ENCODE assay signal across 27 cellular contexts in the genomic region with DNA sequence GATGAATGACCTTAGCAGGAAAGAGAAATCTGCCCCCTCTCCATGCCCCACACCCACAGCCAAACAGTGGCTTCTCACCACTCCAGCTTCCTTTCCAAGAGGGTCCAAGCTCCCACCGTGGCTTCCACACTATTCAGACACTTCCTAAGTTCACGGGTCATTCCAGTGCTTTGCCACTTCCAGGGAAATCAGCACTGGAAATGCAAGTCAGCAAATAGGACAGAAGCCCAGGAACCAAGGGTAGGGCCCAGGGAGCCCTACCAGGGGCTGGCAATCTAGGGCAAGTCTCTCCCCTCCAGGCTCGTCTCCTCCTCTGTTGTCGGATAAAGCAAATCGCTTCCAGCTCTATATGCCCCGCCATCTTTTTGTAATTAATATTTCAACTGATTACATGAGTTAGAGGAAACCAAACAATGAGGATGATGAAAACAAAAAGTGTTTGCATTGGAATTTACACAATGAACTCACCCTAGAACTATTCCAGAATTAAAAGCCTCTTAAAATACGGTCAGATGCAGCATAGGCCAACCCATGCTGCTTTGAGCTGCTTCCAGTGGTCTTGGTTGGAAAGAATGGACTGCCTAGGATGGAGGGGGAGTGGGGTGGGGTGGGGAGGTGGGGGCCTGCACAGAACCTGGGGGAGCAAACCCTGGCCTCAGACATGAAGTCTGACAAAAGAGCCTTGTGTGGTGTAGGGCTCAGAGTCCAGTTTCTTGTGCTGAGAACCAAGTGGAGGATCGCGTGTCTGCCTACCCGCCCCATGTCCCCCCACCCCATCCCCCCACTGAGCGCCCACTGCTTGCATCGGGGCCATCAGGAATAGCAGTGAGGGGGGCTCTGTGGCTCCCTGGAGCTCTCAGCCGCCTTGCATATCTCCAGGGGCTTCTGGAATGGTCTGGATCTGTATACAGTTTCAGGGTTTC.
DNase-seq lines count a peak whose midpoint lies in the region; ATAC-seq, FAIRE-seq and TF ChIP-seq lines count a peak whose summit lies in the region.
"Had no signal": no experiment of that assay in that cellular context is flagged by ENCODE, and none has a peak within 500 bp of the region (broad histone marks: within the 10 kb centered on the region; RNA-seq: fewer than 3 reads in every experiment).

No MANE protein-coding gene starts in this region.

- H2BK15ac ChIP-seq in H1 (ENCODE audit: low read length) (no peak overlapping the region), mesenchymal stem cell (ENCODE audit: low read depth, poor library complexity, severe bottlenecking) (no peak overlapping the region)

- FAIRE-seq in A549 (lab: Jason Lieb, UNC), result no peak
- no peak for FAIRE-seq in H1 (lab: Jason Lieb, UNC)
- FAIRE-seq: D721Med, GM12878, HTR-8/SVneo, RCC 7860 had no signal

- H2BK5ac ChIP-seq in H1 (ENCODE audit: low read depth, low read length) (no peak overlapping the region), mesenchymal stem cell (ENCODE audit: low read depth, low read length, poor library complexity, severe bottlenecking) (no peak overlapping the region)

- TF ChIP-seq EP300 in A549 (IDR thresholded peaks at IDR 0.05) (no peak), H1 (IDR thresholded peaks at IDR 0.05; ENCODE audit: borderline replicate concordance in 1 of 2, low read depth in 2 of 2, low read length in 2 of 2) (no peak)

- POLR2A ChIA-PET in A549 (lab: Yijun Ruan, JAX) (no interaction called here), H1 (lab: Charles Lee; ENCODE audit: partially characterized antibody) (no interaction called here)

- H3K9ac ChIP-seq in GM23248, result no peak overlapping the region
- no peak overlapping the region for H3K9ac ChIP-seq in H1 (replicated peaks in 1 of 4; ENCODE audit: extremely low read depth in 1 of 4, low read depth in 3 of 4, low read length in 3 of 4)
- H3K9ac ChIP-seq in mesenchymal stem cell (ENCODE audit: low read length), result peak overlapping the region; percentile 46
- H3K9ac ChIP-seq: BLaER1 treated with 17β-estradiol and CSF1 and Interleukin-3, amounts not matched to agents 10 nM and 100 nM had no signal

- H3K4me2 ChIP-seq in A549 (no peak overlapping the region), GM23248 (ENCODE audit: unreplicated experiment) (peak overlapping the region; percentile 24), H1 (ENCODE audit: insufficient read depth in 1 of 2, low read depth in 2 of 2, low read length in 2 of 2) (no peak overlapping the region), mesenchymal stem cell (ENCODE audit: low read length, poor library complexity, severe bottlenecking) (no peak overlapping the region)
- H3K4me2 ChIP-seq: BLaER1 treated with 17β-estradiol and CSF1 and Interleukin-3, amounts not matched to agents 10 nM and 100 nM had no signal

- H3K79me2 ChIP-seq in GM23248 (ENCODE audit: insufficient read depth) (no peaks in the 10 kb centered on the region), H1 (ENCODE audit: control insufficient read depth in 1 of 2, insufficient read depth in 2 of 2, low read length in 2 of 2) (no peaks in the 10 kb centered on the region)

- H3K56ac ChIP-seq in H1 (replicated peaks; ENCODE audit: insufficient read length, low read depth, low read length), result no peak overlapping the region

- no peaks in the 10 kb centered on the region for H3K9me2 ChIP-seq in GM23248 (ENCODE audit: insufficient read depth)

- no peaks in the 10 kb centered on the region for H3F3A ChIP-seq in GM23248 (ENCODE audit: insufficient read depth)

- H3K79me1 ChIP-seq in H1 (ENCODE audit: low read depth, low read length) (no peaks in the 10 kb centered on the region), mesenchymal stem cell (replicated peaks; ENCODE audit: low read length, poor library complexity, severe bottlenecking) (no peaks in the 10 kb centered on the region)

- H2BK20ac ChIP-seq in H1 (ENCODE audit: low read length), result no peak overlapping the region

- H2BK120ac ChIP-seq in H1 (replicated peaks; ENCODE audit: low read depth, low read length), result no peak overlapping the region
- H2BK120ac ChIP-seq in mesenchymal stem cell (ENCODE audit: low read depth, low read length), result no peak overlapping the region

- no peak overlapping the region for H3K23ac ChIP-seq in H1 (ENCODE audit: insufficient read length)
- no peak overlapping the region for H3K23ac ChIP-seq in mesenchymal stem cell (ENCODE audit: low read length in 2 of 2)

- WGBS in A549 (ENCODE audit: missing lambda C conversion rate), result 37% methylated on average over 8 of the region's 13 CpGs
- 70 to 71% methylated on average over 9 to 13 of the region's 13 CpGs for WGBS in GM23248 (ENCODE audit: low coverage in 1 of 2, low lambda C conversion rate in 2 of 2, missing lambda C conversion rate in 2 of 2), 2 experiments
- WGBS in H1 (ENCODE audit: extremely low coverage in 1 of 2, insufficient coverage in 1 of 2, insufficient read length in 1 of 2, insufficient replicate concordance in 2 of 2, low coverage in 1 of 2, low lambda C conversion rate in 2 of 2, missing lambda C conversion rate in 1 of 2), 2 experiments, result 72% methylated on average over 9 of the region's 13 CpGs; no CpG with 5 or more reads in 1 of the 2 experiments
- 67% methylated on average over 6 of the region's 13 CpGs for WGBS in mesenchymal stem cell
- 59 to 68% methylated on average over 9 to 12 of the region's 13 CpGs for WGBS in esophagus squamous epithelium, 2 donors

- TF ChIP-seq RAD21 in A549 (conservative IDR thresholded peaks at IDR 0.05 in 1 of 2, IDR thresholded peaks at IDR 0.05 in 1 of 2), result no peak
- TF ChIP-seq RAD21 in H1 (IDR thresholded peaks at IDR 0.05 in 1 of 2, conservative IDR thresholded peaks at IDR 0.05 in 1 of 2; ENCODE audit: low read depth in 2 of 2, low read length in 2 of 2), result no peak

- H2AK5ac ChIP-seq in H1 (ENCODE audit: low read depth, low read length) (no peak overlapping the region), mesenchymal stem cell (ENCODE audit: low read length, severe bottlenecking) (no peak overlapping the region)

- no peak for DNase-seq in A549 (ENCODE audit: low read depth in 1 of 2, low spot score in 1 of 2)
- DNase-seq in GM23248, result peak; percentile 46
- DNase-seq in H1 (ENCODE audit: low read depth in 1 of 2, low spot score in 2 of 2), result peak in 1 of 2 experiments; percentile 38
- DNase-seq in mesenchymal stem cell, result no peak
- no peak for DNase-seq in esophagus squamous epithelium (lab: John Stamatoyannopoulos, UW)
- no peak for DNase-seq in posterior vena cava (ENCODE audit: low spot score)
- DNase-seq in NCI-H1694 treated with DMSO at 0.1 percent for 48 hours (lab: John Stamatoyannopoulos, UW), result no peak
- DNase-seq: 8988T; AML-193; CD4-positive, alpha-beta T cell; KBM-7; MV-4-11; NCI-H1105; NCI-H1436 treated with DMSO at 0.1 percent for 48 hours; NCI-H1930; NCI-H2107; NCI-H446; NCI-H524 treated with DMSO at 0.1 percent for 48 hours; NCI-H774; SIG-M5 had no signal

- no peaks in the 10 kb centered on the region; the same call in 2 of the 3 replicates for H3K9me3 ChIP-seq in A549
- H3K9me3 ChIP-seq in GM23248 (ENCODE audit: low read depth), result no peaks in the 10 kb centered on the region
- no peaks in the 10 kb centered on the region for H3K9me3 ChIP-seq in H1 (ENCODE audit: insufficient read depth in 2 of 2, low read depth in 1 of 2, low read length in 1 of 2)
- H3K9me3 ChIP-seq in mesenchymal stem cell (ENCODE audit: control insufficient read depth, low read length), result peaks cover 3% of the 10 kb centered on the region
- H3K9me3 ChIP-seq in esophagus squamous epithelium, result no peaks in the 10 kb centered on the region
- H3K9me3 ChIP-seq: BLaER1 treated with 17β-estradiol and CSF1 and Interleukin-3, amounts not matched to agents 10 nM and 100 nM had no signal

- H2BK12ac ChIP-seq in H1 (ENCODE audit: low read depth, low read length) (no peak overlapping the region), mesenchymal stem cell (ENCODE audit: low read length in 2 of 2) (no peak overlapping the region)

- in situ Hi-C loops in GM23248 (cut with MboI), result loop anchor here (5.0 to 25.0 kb wide), 3 partner anchors 384 to 929 kb away; a partner anchor contains a TSS

- no peak overlapping the region for H3K27ac ChIP-seq in A549
- H3K27ac ChIP-seq in GM23248, result no peak overlapping the region
- H3K27ac ChIP-seq in H1 (ENCODE audit: low read depth, low read length), result no peak overlapping the region
- H3K27ac ChIP-seq in mesenchymal stem cell (ENCODE audit: low read length, poor library complexity, severe bottlenecking), result no peak overlapping the region
- no peak overlapping the region for H3K27ac ChIP-seq in esophagus squamous epithelium
- H3K27ac ChIP-seq: BLaER1 treated with 17β-estradiol and CSF1 and Interleukin-3, amounts not matched to agents 10 nM and 100 nM; SK-N-MC had no signal

- H3K18ac ChIP-seq in H1 (ENCODE audit: extremely low read depth, low read length) (no peak overlapping the region), mesenchymal stem cell (ENCODE audit: low read depth in 1 of 2, low read length in 2 of 2) (no peak overlapping the region)

- no peak overlapping the region for H3K14ac ChIP-seq in H1 (ENCODE audit: insufficient read length)
- no peak overlapping the region for H3K14ac ChIP-seq in mesenchymal stem cell (ENCODE audit: low read length in 2 of 2)

- no peaks in the 10 kb centered on the region for H3K36me3 ChIP-seq in GM23248 (ENCODE audit: low read depth)
- no peaks in the 10 kb centered on the region for H3K36me3 ChIP-seq in H1 (ENCODE audit: control insufficient read depth in 2 of 4, insufficient read depth in 4 of 4, low read length in 3 of 4)
- no peaks in the 10 kb centered on the region for H3K36me3 ChIP-seq in mesenchymal stem cell (ENCODE audit: control insufficient read depth in 1 of 2, insufficient read depth in 2 of 2, low read depth in 1 of 2, low read length in 2 of 2)
- H3K36me3 ChIP-seq in esophagus squamous epithelium, result no peaks in the 10 kb centered on the region
- H3K36me3 ChIP-seq: BLaER1 treated with 17β-estradiol and CSF1 and Interleukin-3, amounts not matched to agents 10 nM and 100 nM had no signal

- CTCF ChIA-PET in A549 (lab: Yijun Ruan, JAX), result interaction anchor here (1.0 to 11.5 kb wide), 15 partner anchors 10 to 428 kb away, joined by 3 to 305 read pairs (median 4); no protein-coding TSS in a partner anchor
- CTCF ChIA-PET in H1 (lab: Charles Lee; ENCODE audit: partially characterized antibody), result interaction anchor here (0.7 to 9.3 kb wide), 24 partner anchors 32 to 392 kb away, joined by 3 to 76 read pairs (median 4); a partner anchor contains a TSS

- peaks cover 5% of the 10 kb centered on the region; the same call in 1 of the 2 replicates for H3K23me2 ChIP-seq in H1 (ENCODE audit: low read depth, low read length)

- H4K8ac ChIP-seq in H1 (ENCODE audit: extremely low read depth, insufficient read depth, low read length) (0 out of 2 replicates have a peak overlapping the region, but pooled peaks have one; percentile 29), mesenchymal stem cell (ENCODE audit: low read length) (no peak overlapping the region)

- H4K91ac ChIP-seq in H1 (replicated peaks; ENCODE audit: insufficient read length, low read length) (no peak overlapping the region), mesenchymal stem cell (ENCODE audit: low read length) (no peak overlapping the region)

- H4K5ac ChIP-seq in H1 (ENCODE audit: insufficient read length, low read depth, low read length), result no peak overlapping the region

- TF ChIP-seq CTCF in A549 (IDR thresholded peaks at IDR 0.05) (no peak), H1 (IDR thresholded peaks at IDR 0.05; ENCODE audit: control extremely low read depth in 1 of 3, insufficient read depth in 1 of 3, low read depth in 1 of 3, low read length in 3 of 3) (no peak), esophagus squamous epithelium (IDR thresholded peaks at IDR 0.05) (no peak)

- H3K27me3 ChIP-seq in GM23248 (replicated peaks; ENCODE audit: insufficient read depth), result peaks cover 19% of the 10 kb centered on the region
- peaks cover 0 to 8% (median 4%) of the 10 kb centered on the region in 4 experiments; a peak in 3 of 7 replicates for H3K27me3 ChIP-seq in H1 (replicated peaks in 1 of 4; ENCODE audit: control insufficient read depth in 3 of 4, extremely low read depth in 1 of 4, insufficient read depth in 3 of 4, low read length in 3 of 4)
- H3K27me3 ChIP-seq in mesenchymal stem cell (ENCODE audit: control insufficient read depth in 1 of 2, insufficient read depth in 1 of 2, low read length in 2 of 2), result peaks cover 40 to 74% of the 10 kb centered on the region in 2 experiments
- peaks cover 0 to 66% (median 0%) of the 10 kb centered on the region in 4 donors for H3K27me3 ChIP-seq in esophagus squamous epithelium

- H3K4me3 ChIP-seq in A549, result no peak overlapping the region
- H3K4me3 ChIP-seq in GM23248, result no peak overlapping the region
- H3K4me3 ChIP-seq in H1 (ENCODE audit: extremely low read depth in 1 of 4, insufficient read depth in 2 of 4, low read depth in 3 of 4, low read length in 4 of 4), result no peak overlapping the region
- no peak overlapping the region for H3K4me3 ChIP-seq in mesenchymal stem cell (ENCODE audit: insufficient read depth in 1 of 2, low read depth in 1 of 2, low read length in 2 of 2)
- H3K4me3 ChIP-seq in esophagus squamous epithelium, result no peak overlapping the region
- H3K4me3 ChIP-seq: BLaER1 treated with 17β-estradiol and CSF1 and Interleukin-3, amounts not matched to agents 10 nM and 100 nM; GM12878; SK-N-MC had no signal

- no peak for ATAC-seq in A549
- no peak for ATAC-seq in HG02623 (IDR thresholded peaks at IDR 0.05; ENCODE audit: unreplicated experiment)

- H2AFZ ChIP-seq in GM23248 (peak overlapping the region; percentile 49; the same call in 1 of the 2 replicates), H1 (ENCODE audit: low read length) (no peak overlapping the region), mesenchymal stem cell (ENCODE audit: low read depth, low read length) (no peak overlapping the region)

- H3K4me1 ChIP-seq in A549 (no peaks in the 10 kb centered on the region), GM23248 (ENCODE audit: insufficient read depth) (peaks cover 10% of the 10 kb centered on the region; the same call in 1 of the 2 replicates), H1 (replicated peaks in 1 of 4; ENCODE audit: control insufficient read depth in 3 of 4, insufficient read depth in 4 of 4, low read length in 3 of 4) (peaks cover 2 to 16% (median 8%) of the 10 kb centered on the region in 4 experiments), mesenchymal stem cell (ENCODE audit: control insufficient read depth, insufficient read depth, low read depth, low read length) (no peaks in the 10 kb centered on the region), esophagus squamous epithelium (peaks cover 3 to 26% (median 9%) of the 10 kb centered on the region in 3 donors)

- intact Hi-C loops in esophagus squamous epithelium (cut with DNase I), result no loop called here
- intact Hi-C loops in posterior vena cava (cut with DNase I), result loop anchor here (10.0 kb wide), 2 partner anchors 191 to 221 kb away; no protein-coding TSS in a partner anchor

- no peak overlapping the region for H3K4ac ChIP-seq in H1 (replicated peaks; ENCODE audit: insufficient read length, low read depth, low read length)
- H3K4ac ChIP-seq in mesenchymal stem cell (ENCODE audit: low read depth in 1 of 2, low read length in 2 of 2), result no peak overlapping the region

- TF ChIP-seq POLR2A in A549 (IDR thresholded peaks at IDR 0.05; ENCODE audit: low read length), result no peak
- TF ChIP-seq POLR2A in H1 (IDR thresholded peaks at IDR 0.05; ENCODE audit: control extremely low read depth in 1 of 2, low read depth in 2 of 2, low read length in 2 of 2), result no peak
- TF ChIP-seq POLR2A in esophagus squamous epithelium (IDR thresholded peaks at IDR 0.05), result no peak

- no peaks in the 10 kb centered on the region for H4K20me1 ChIP-seq in GM23248 (ENCODE audit: insufficient read depth)
- peaks cover 0 to 5% of the 10 kb centered on the region in 2 experiments for H4K20me1 ChIP-seq in H1 (replicated peaks in 1 of 2; ENCODE audit: control insufficient read depth in 1 of 2, insufficient read depth in 2 of 2, low read length in 2 of 2)
